8 cellular contexts compared by ENCODE assay signal in genomic region chrX:153794018-153794896, GRCh38. TPM values are rescaled to one million over a fixed set of nuclear protein-coding genes. Genes with fewer than 3 reads are reported as not detected.
DNase-seq lines count a peak whose midpoint lies in the region; ATAC-seq and TF ChIP-seq lines count a peak whose summit lies in the region.

Gene IDH3G (minus strand): TSS chrX:153794375. CDS start chrX:153794326, 49 bp downstream.
Gene SSR4 (plus strand): TSS chrX:153794668. CDS start chrX:153794688, 20 bp downstream.

- WGBS in lung, 2 donors = 0 to 27% methylated on average over 60 to 92 of the region's 92 CpGs

- peak; percentile 92 for ATAC-seq in CD8-positive, alpha-beta T cell
- ATAC-seq in GM19467 (IDR thresholded peaks at IDR 0.05; ENCODE audit: unreplicated experiment) = peak; percentile 84
- peak; percentile 89 for ATAC-seq in lung (ENCODE audit: insufficient read depth, low FRiP score)

- H3K27me3 ChIP-seq in CD8-positive, alpha-beta T cell (ENCODE audit: insufficient read depth, low read length) = no peaks in the 10 kb centered on the region
- H3K27me3 ChIP-seq in lung (ENCODE audit: control insufficient read depth, insufficient read depth) = no peaks in the 10 kb centered on the region

- POLR2A ChIA-PET in CD8-positive, alpha-beta T cell (lab: Charles Lee) = interaction anchor here (0.6 to 2.4 kb wide), 9 partner anchors 25 to 843 kb away, joined by 3 to 26 read pairs (median 4); partner anchors contain the start of gene ARHGAP4

- peaks cover 31% of the 10 kb centered on the region for H3K36me3 Mint-ChIP-seq in CD8-positive, alpha-beta T cell

- peak; percentile 84 to 94 (median 90) for DNase-seq in CD8-positive, alpha-beta T cell
- DNase-seq in HS-27A (ENCODE audit: low read depth) = peak; percentile 76
- peak; percentile 45 for DNase-seq in NK-92 (lab: John Stamatoyannopoulos, UW; ENCODE audit: unreplicated experiment)
- peak; percentile 95 for DNase-seq in activated CD8-positive, alpha-beta memory T cell treated with anti-CD3 and anti-CD28 coated beads for 24 hours
- peak; percentile 90 for DNase-seq in effector CD8-positive, alpha-beta T cell (lab: John Stamatoyannopoulos, UW)
- DNase-seq in lung (ENCODE audit: low spot score) = peak; percentile 93
- peak; percentile 78 to 86 (median 85) for DNase-seq in stimulated activated CD4-positive, alpha-beta T cell treated with anti-CD3 and anti-CD28 coated beads, TNF-alpha, amount 100 ng/mL, for 4 hours (ENCODE audit: low read depth in 3 of 3)

- no peaks in the 10 kb centered on the region for H3K36me3 ChIP-seq in CD8-positive, alpha-beta T cell (ENCODE audit: insufficient read depth, low read length)
- peaks cover 5 to 7% of the 10 kb centered on the region in 2 donors for H3K36me3 ChIP-seq in lung (ENCODE audit: control insufficient read depth in 2 of 2, insufficient read depth in 2 of 2, low read length in 2 of 2)

- peaks cover 34% of the 10 kb centered on the region for H3K4me1 ChIP-seq in CD8-positive, alpha-beta T cell (ENCODE audit: insufficient read depth, low read length)
- peaks cover 8% of the 10 kb centered on the region in 2 donors for H3K4me1 ChIP-seq in lung (ENCODE audit: control insufficient read depth in 2 of 2, insufficient read depth in 2 of 2, low read length in 2 of 2)

- intact Hi-C loops in CD8-positive, alpha-beta T cell (cut with DNase I, micrococcal nuclease) = loop anchor here (1.0 to 10.0 kb wide), 5 partner anchors 70 to 176 kb away; partner anchors contain the start of genes ABCD1 (in 2 of the 2), BCAP31 (in 2 of the 2) and ARHGAP4 (in 1 of the 2)

- H3K4me3 Mint-ChIP-seq in CD8-positive, alpha-beta T cell = peak within 1 kb of the TSS; percentile 90

- CTCF ChIA-PET in CD8-positive, alpha-beta T cell (lab: Charles Lee) = interaction anchor here (0.5 to 1.0 kb wide), 5 partner anchors 129 to 703 kb away, joined by 3 to 7 read pairs (median 3); no protein-coding TSS in a partner anchor

- no peaks in the 10 kb centered on the region for H3K27me3 Mint-ChIP-seq in CD8-positive, alpha-beta T cell (ENCODE audit: low read depth)

- no peak for TF ChIP-seq CTCF in CD8-positive, alpha-beta T cell (IDR thresholded peaks at IDR 0.05)
- no peak for TF ChIP-seq CTCF in lung (IDR thresholded peaks at IDR 0.05; ENCODE audit: control extremely low read depth, extremely low read depth)

- peak within 1 kb of the TSS; percentile 95 for H3K27ac ChIP-seq in CD8-positive, alpha-beta T cell (ENCODE audit: low read depth, low read length)
- H3K27ac ChIP-seq in lung (ENCODE audit: low read depth in 1 of 2, low read length in 1 of 2) = peak within 1 kb of the TSS; percentile 93 to 96

- H3K9me3 ChIP-seq in CD8-positive, alpha-beta T cell (ENCODE audit: low read length) = no peaks in the 10 kb centered on the region
- H3K9me3 ChIP-seq in lung (ENCODE audit: control insufficient read depth in 2 of 2, insufficient read depth in 1 of 2, low read length in 1 of 2) = peaks cover 0 to 48% of the 10 kb centered on the region in 2 donors

- peaks cover 30% of the 10 kb centered on the region for H3K4me1 Mint-ChIP-seq in CD8-positive, alpha-beta T cell (ENCODE audit: low read depth)

- peak within 1 kb of the TSS; percentile 95 for H3K27ac Mint-ChIP-seq in CD8-positive, alpha-beta T cell

- H3K4me3 ChIP-seq in CD8-positive, alpha-beta T cell (ENCODE audit: low read depth, low read length) = peak within 1 kb of the TSS; percentile 83
- H3K4me3 ChIP-seq in lung = peak within 1 kb of the TSS; percentile 63

- no peaks in the 10 kb centered on the region for H3K9me3 Mint-ChIP-seq in CD8-positive, alpha-beta T cell

RNA-seq across cellular contexts. Expression of gene IDH3G, which starts in this region (rescaled TPM):
- 10 to 100 TPM; 55.8 to 56.5 TPM for total RNA-seq in CD8-positive, alpha-beta T cell
- 10 to 100 TPM; 30.4 to 58.5 TPM for total RNA-seq in lung
- polyA plus RNA-seq in lung = 10 to 100 TPM; 51.0 to 65.5 TPM

RNA-seq across cellular contexts. Expression of gene SSR4, which starts in this region (rescaled TPM):
- total RNA-seq in CD8-positive, alpha-beta T cell = 100 to 1,000 TPM; 175 TPM
- 100 to 1,000 TPM in 1 of 2 donors, 10 to 100 TPM in 1; 84.2 to 413 TPM for total RNA-seq in lung
- polyA plus RNA-seq in lung = 1,000 to 10,000 TPM in 1 of 2 donors, 100 to 1,000 TPM in 1; 721 to 1,008 TPM

Comparison
In these comparisons a context has a peak if more than half of its experiments do, and no peak if none do; other contexts are left out.
1. Peak in every context shown above with its lines: DNase-seq, ATAC-seq, H3K4me3 ChIP-seq and H3K27ac ChIP-seq.
2. DNase-seq: peak in every context shown above with its lines; median percentile 95 in activated CD8-positive, alpha-beta memory T cell treated with anti-CD3 and anti-CD28 coated beads for 24 hours; 93 in lung; 90 in CD8-positive, alpha-beta T cell; 90 in effector CD8-positive, alpha-beta T cell; 85 in stimulated activated CD4-positive, alpha-beta T cell treated with anti-CD3 and anti-CD28 coated beads, TNF-alpha, amount 100 ng/mL, for 4 hours; 76 in HS-27A; 45 in NK-92.